1 cellular context compared by ENCODE assay signal in genomic region chr6:149032318-149032598, GRCh38.
TF ChIP-seq lines count a peak whose summit lies in the region.

No MANE protein-coding gene starts in this region.

TF ChIP-seq in H1, 55 proteins besides CTCF, POLR2A, EP300 and RAD21 (continued from another document):
- TF ChIP-seq, protein P1, sequence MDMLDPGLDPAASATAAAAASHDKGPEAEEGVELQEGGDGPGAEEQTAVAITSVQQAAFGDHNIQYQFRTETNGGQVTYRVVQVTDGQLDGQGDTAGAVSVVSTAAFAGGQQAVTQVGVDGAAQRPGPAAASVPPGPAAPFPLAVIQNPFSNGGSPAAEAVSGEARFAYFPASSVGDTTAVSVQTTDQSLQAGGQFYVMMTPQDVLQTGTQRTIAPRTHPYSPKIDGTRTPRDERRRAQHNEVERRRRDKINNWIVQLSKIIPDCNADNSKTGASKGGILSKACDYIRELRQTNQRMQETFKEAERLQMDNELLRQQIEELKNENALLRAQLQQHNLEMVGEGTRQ (IDR thresholded peaks at IDR 0.05; ENCODE audit: low read length) = no peak
- TF ChIP-seq MAFK (IDR thresholded peaks at IDR 0.05; ENCODE audit: low read depth, low read length) = no peak
TF ChIP-seq in H1: peak in this region for 0.
